In genomic region chr3:9731206-9732079, GRCh38 we compare ENCODE assay signal across 8 cellular contexts. TPM values are rescaled to one million over a fixed set of nuclear protein-coding genes. Genes with fewer than 3 reads are reported as not detected.
DNase-seq lines count a peak whose midpoint lies in the region; ATAC-seq and TF ChIP-seq lines count a peak whose summit lies in the region.

Gene BRPF1, plus strand, starts transcription at chr3:9731735. Its CDS starts 2,406 bp downstream, at chr3:9734141.

- intact Hi-C loops in activated B cell treated with CpG ODN at 0.5 μM for 24 hours (cut with micrococcal nuclease) = loop anchor here (1.0 to 5.0 kb wide), 14 partner anchors 18 to 1986 kb away; partner anchors contain the start of genes EMC3, JAGN1, MTMR14 and OGG1

- peak; percentile 91 for ATAC-seq in HG03196 (IDR thresholded peaks at IDR 0.05; ENCODE audit: unreplicated experiment)
- peak; percentile 95 for ATAC-seq in activated B cell treated with CpG ODN at 0.5 μM for 24 hours (ENCODE audit: low read depth)

- POLR2A ChIA-PET in activated B cell treated with CpG ODN at 0.5 μM for 24 hours (lab: Charles Lee) = interaction anchor here (0.6 to 4.5 kb wide), 15 partner anchors 9 to 805 kb away, joined by 3 to 55 read pairs (median 7); partner anchors contain the start of genes ARPC4, CRELD1, EMC3 and MTMR14

- peaks cover 30% of the 10 kb centered on the region for H3K36me3 Mint-ChIP-seq in activated B cell treated with CpG ODN at 0.5 μM for 24 hours (ENCODE audit: low read depth)

- H3K9me3 Mint-ChIP-seq in activated B cell treated with CpG ODN at 0.5 μM for 24 hours = no peaks in the 10 kb centered on the region

- DNase-seq in AG08395 (ENCODE audit: low spot score) (peak; percentile 100), NCI-H345 (lab: John Stamatoyannopoulos, UW) (peak; percentile 97), activated B cell treated with CpG ODN at 0.5 μM for 24 hours (peak; percentile 91), caudate nucleus (lab: John Stamatoyannopoulos, UW) (peak; percentile 76 to 100 (median 99)), inferior parietal cortex (ENCODE audit: extremely low spot score) (peak; percentile 91)
- DNase-seq in stimulated activated CD4-positive, alpha-beta T cell treated with anti-CD3 and anti-CD28 coated beads, Interleukin-12 subunit alpha, Interleukin-12 subunit beta, amount 100 ng/mL, for 24 hours (ENCODE audit: low read depth in 2 of 2) = peak; percentile 100

- peaks cover 48% of the 10 kb centered on the region for H3K4me1 Mint-ChIP-seq in activated B cell treated with CpG ODN at 0.5 μM for 24 hours

- H3K27ac Mint-ChIP-seq in activated B cell treated with CpG ODN at 0.5 μM for 24 hours = peak within 1 kb of the TSS; percentile 99

- no peak for TF ChIP-seq CTCF in activated B cell treated with CpG ODN at 0.5 μM for 24 hours (IDR thresholded peaks at IDR 0.05)

- in situ Hi-C loops in GM18951 (cut with MboI; ENCODE audit: low sequenced_read_pairs, unreplicated experiment) = no loop called here

- CTCF ChIA-PET in activated B cell treated with CpG ODN at 0.5 μM for 24 hours (lab: Charles Lee) = interaction anchor here (1.4 kb wide), 1 partner anchor 228 kb away, joined by 7 read pairs; no protein-coding TSS in a partner anchor

- H3K4me3 Mint-ChIP-seq in activated B cell treated with CpG ODN at 0.5 μM for 24 hours = peak within 1 kb of the TSS; percentile 95

- peak within 1 kb of the TSS; percentile 94 for H3K27ac ChIP-seq in caudate nucleus (ENCODE audit: low read depth, low read length)

- no peaks in the 10 kb centered on the region for H3K27me3 Mint-ChIP-seq in activated B cell treated with CpG ODN at 0.5 μM for 24 hours

- TF ChIP-seq POLR2A in GM18951 (IDR thresholded peaks at IDR 0.05; ENCODE audit: extremely low read depth, insufficient read depth, insufficient read length) = peak; percentile 85

RNA-seq across cellular contexts. Expression of gene BRPF1, which starts in this region (rescaled TPM):
- total RNA-seq in activated B cell treated with CpG ODN at 0.5 μM for 24 hours = 33.5 and 35.2 TPM in 2 replicates

Comparison
In these comparisons a context has a peak if more than half of its experiments do, and no peak if none do; other contexts are left out.
1. Peak in every context shown above with its lines: DNase-seq, ATAC-seq and H3K27ac ChIP-seq.